In genomic region chr4:164731827-164732474, GRCh38 we compare ENCODE assay signal across 8 cellular contexts.
DNase-seq lines count a peak whose midpoint lies in the region; ATAC-seq, FAIRE-seq and TF ChIP-seq lines count a peak whose summit lies in the region.

No MANE protein-coding gene starts in this region.

- DNase-seq in AG20443 (ENCODE audit: low spot score) (peak; percentile 79), GM18507 (ENCODE audit: extremely low spot score, insufficient read length, low read depth) (peak; percentile 15), NCI-H526 treated with DMSO at 0.1 percent for 48 hours (lab: John Stamatoyannopoulos, UW) (peak; percentile 21), activated T-cell treated with anti-CD3 and anti-CD28 coated beads for 4 hours (peak; percentile 21), fibroblast of pulmonary artery (ENCODE audit: low read depth) (peak; percentile 56), nucleus accumbens (lab: John Stamatoyannopoulos, UW) (peak in 39 of 56 donors; percentile 1 to 73 (median 31)), urothelium cell line (ENCODE audit: low spot score) (peak; percentile 56)

- no peak overlapping the region for H3K4me3 ChIP-seq in fibroblast of pulmonary artery (replicated peaks; ENCODE audit: low read depth, low read length)

- TF ChIP-seq CTCF in fibroblast of pulmonary artery (IDR thresholded peaks at IDR 0.05; ENCODE audit: low read length, missing control alignments) = peak; percentile 92

- ATAC-seq in HG02981 (IDR thresholded peaks at IDR 0.05; ENCODE audit: unreplicated experiment) = peak; percentile 81

- peak; percentile 86 for FAIRE-seq in GM18507 (lab: Jason Lieb, UNC)
- FAIRE-seq in urothelium cell line (lab: Jason Lieb, UNC) = no peak

Comparison
In these comparisons a context has a peak if more than half of its experiments do, and no peak if none do; other contexts are left out.
1. DNase-seq: peak in every context shown above with its lines; median percentile 79 in AG20443; 56 in fibroblast of pulmonary artery; 56 in urothelium cell line; 31 in nucleus accumbens; 21 in NCI-H526 treated with DMSO at 0.1 percent for 48 hours; 21 in activated T-cell treated with anti-CD3 and anti-CD28 coated beads for 4 hours; 15 in GM18507.